Comparison of ENCODE assay signal across 9 cellular contexts in the genomic region with DNA sequence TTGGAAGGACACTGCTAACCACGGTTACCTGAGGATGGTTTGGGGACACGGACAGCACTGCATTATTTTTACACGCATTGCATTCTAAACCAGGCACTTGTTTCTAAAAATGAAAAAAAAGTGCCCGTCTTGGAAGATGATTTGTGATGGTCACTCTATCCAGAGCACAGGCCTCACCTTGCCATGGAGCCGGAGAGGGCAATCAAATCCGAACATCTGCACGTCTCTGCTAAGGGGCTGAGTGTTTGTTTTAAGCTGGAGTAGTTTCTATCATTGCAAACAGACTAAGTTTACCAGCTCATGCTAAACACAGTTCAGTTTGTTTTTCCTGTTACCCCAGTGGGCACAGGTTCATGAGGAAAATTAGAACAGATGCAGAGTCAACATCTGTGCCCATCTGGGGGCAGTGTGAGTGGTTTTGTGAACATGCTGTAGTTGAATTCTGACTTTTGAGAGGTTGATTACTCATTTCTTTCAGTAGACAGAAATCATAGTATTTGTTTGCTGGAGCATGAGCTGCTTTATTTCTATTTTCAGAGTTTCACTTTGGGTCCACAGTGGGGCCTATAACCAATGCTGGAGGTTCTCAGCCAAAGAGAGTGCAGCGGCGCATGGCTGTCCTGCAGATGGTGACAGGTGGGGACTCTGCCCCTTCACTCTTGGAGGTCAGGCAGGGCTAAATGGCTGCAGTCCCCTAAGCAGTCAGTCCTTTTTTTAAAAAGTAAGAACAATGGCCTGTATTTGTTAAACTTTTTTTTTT.
DNase-seq lines count a peak whose midpoint lies in the region; ATAC-seq and TF ChIP-seq lines count a peak whose summit lies in the region.
"Had no signal": no experiment of that assay in that cellular context is flagged by ENCODE, and none has a peak within 500 bp of the region (broad histone marks: within the 10 kb centered on the region; RNA-seq: fewer than 3 reads in every experiment).

No MANE protein-coding gene starts in this region.

- no peaks in the 10 kb centered on the region for H3K27me3 ChIP-seq in right lobe of liver

- ATAC-seq in HG02623 (IDR thresholded peaks at IDR 0.05; ENCODE audit: unreplicated experiment) = peak; percentile 53
- ATAC-seq in right lobe of liver = peak in 3 of 4 donors; percentile 27 to 49 (median 46)

- DNase-seq in NCI-H748 (lab: John Stamatoyannopoulos, UW; ENCODE audit: unreplicated experiment) = peak; percentile 27
- no peak for DNase-seq in NCI-H748 treated with DMSO at 0.1 percent for 48 hours (lab: John Stamatoyannopoulos, UW)
- DNase-seq in NCI-H510A (lab: John Stamatoyannopoulos, UW) = peak; percentile 45
- DNase-seq in right lobe of liver = no peak
- no peak for DNase-seq in cerebellar nuclear complex (lab: John Stamatoyannopoulos, UW)
- DNase-seq in NCI-H774 (lab: John Stamatoyannopoulos, UW) = no peak
- no peak for DNase-seq in NCI-H82 treated with DMSO at 0.1 percent for 48 hours (lab: John Stamatoyannopoulos, UW; ENCODE audit: unreplicated experiment)

- no peaks in the 10 kb centered on the region for H3K36me3 ChIP-seq in right lobe of liver
- H3K36me3 ChIP-seq: thoracic aorta had no signal

- peaks cover 0 to 39% (median 16%) of the 10 kb centered on the region in 4 donors for H3K4me1 ChIP-seq in right lobe of liver

- no peak for TF ChIP-seq POLR2A in right lobe of liver (IDR thresholded peaks at IDR 0.05)

- WGBS in right lobe of liver (ENCODE audit: insufficient coverage, low coverage, low lambda C conversion rate, missing lambda C conversion rate) = 46% methylated on average over 8 of the region's 9 CpGs

- H3K4me3 ChIP-seq in right lobe of liver = no peak overlapping the region
- H3K4me3 ChIP-seq: thoracic aorta had no signal

- peak in 1 of 4 donors; percentile 14 for TF ChIP-seq CTCF in right lobe of liver (IDR thresholded peaks at IDR 0.05)

- H3K9me3 ChIP-seq in right lobe of liver = no peaks in the 10 kb centered on the region
- H3K9me3 ChIP-seq: thoracic aorta had no signal

- intact Hi-C loops in right lobe of liver (cut with DNase I) = no loop called here

- H3K27ac ChIP-seq in right lobe of liver = peak overlapping the region; percentile 27 to 42 (median 32)
- H3K27ac ChIP-seq: thoracic aorta had no signal

Comparison
In these comparisons a context has a peak if more than half of its experiments do, and no peak if none do; other contexts are left out.
1. DNase-seq: peak in NCI-H748 (single experiment) and NCI-H510A (single experiment); none in NCI-H748 treated with DMSO at 0.1 percent for 48 hours (single experiment), right lobe of liver (0 of 3), cerebellar nuclear complex (0 of 2), NCI-H774 (single experiment) and NCI-H82 treated with DMSO at 0.1 percent for 48 hours (single experiment).